Comparison of ENCODE assay signal across 16 cellular contexts in genomic region chr14:89420502-89420901, GRCh38. TPM values are rescaled to one million over a fixed set of nuclear protein-coding genes. Genes with fewer than 3 reads are reported as not detected.
A peak's percentile ranks its signal among the peaks of the same experiment; 100 is the strongest.
DNase-seq lines count a peak whose midpoint lies in the region; TF ChIP-seq lines count a peak whose summit lies in the region.
"Had no signal": no experiment of that assay in that cellular context is flagged by ENCODE, and none has a peak within 500 bp of the region (broad histone marks: within the 10 kb centered on the region; RNA-seq: fewer than 3 reads in every experiment).

No MANE protein-coding gene starts in this region.

- intact Hi-C loops in CD14-positive monocyte (cut with micrococcal nuclease): no loop called here

- H3K4me3 Mint-ChIP-seq in CD14-positive monocyte (no peak overlapping the region), glutamatergic neuron (ENCODE audit: unreplicated experiment) (peak overlapping the region; percentile 30)
- H3K4me3 Mint-ChIP-seq: activated naive CD8-positive, alpha-beta T cell treated with anti-CD3 and anti-CD28 coated beads, Interleukin-2, amount 50 U/mL, for 24 hours had no signal

- H3K9me3 Mint-ChIP-seq in CD14-positive monocyte (no peaks in the 10 kb centered on the region), glutamatergic neuron (ENCODE audit: unreplicated experiment) (peaks cover 14% of the 10 kb centered on the region)
- H3K9me3 Mint-ChIP-seq: activated naive CD8-positive, alpha-beta T cell treated with anti-CD3 and anti-CD28 coated beads, Interleukin-2, amount 50 U/mL, for 24 hours had no signal

- H3K36me3 Mint-ChIP-seq in CD14-positive monocyte: peaks cover 17 to 21% of the 10 kb centered on the region in 2 donors
- H3K36me3 Mint-ChIP-seq in glutamatergic neuron (ENCODE audit: unreplicated experiment): no peaks in the 10 kb centered on the region

- H3K4me1 Mint-ChIP-seq in CD14-positive monocyte (peaks cover 39% of the 10 kb centered on the region), glutamatergic neuron (ENCODE audit: low read depth, unreplicated experiment) (peaks cover 21% of the 10 kb centered on the region)

- H3K27ac Mint-ChIP-seq in CD14-positive monocyte: peak overlapping the region in 4 of 7 donors; percentile 10 to 91 (median 54)
- H3K27ac Mint-ChIP-seq in glutamatergic neuron (ENCODE audit: unreplicated experiment): no peak overlapping the region
- H3K27ac Mint-ChIP-seq: activated naive CD8-positive, alpha-beta T cell treated with anti-CD3 and anti-CD28 coated beads, Interleukin-2, amount 50 U/mL, for 24 hours had no signal

- H3K27me3 Mint-ChIP-seq in CD14-positive monocyte (ENCODE audit: low read depth in 3 of 3) (peaks cover 0 to 2% (median 0%) of the 10 kb centered on the region in 3 donors), glutamatergic neuron (ENCODE audit: unreplicated experiment) (peaks cover 10% of the 10 kb centered on the region)
- H3K27me3 Mint-ChIP-seq: activated naive CD8-positive, alpha-beta T cell treated with anti-CD3 and anti-CD28 coated beads, Interleukin-2, amount 50 U/mL, for 24 hours had no signal

- DNase-seq in CD14-positive monocyte (ENCODE audit: low spot score): no peak
- peak; percentile 46 for DNase-seq in COR-L47 (lab: John Stamatoyannopoulos, UW)
- DNase-seq in NCI-H345 treated with DMSO at 0.1 percent for 48 hours (lab: John Stamatoyannopoulos, UW; ENCODE audit: unreplicated experiment): peak; percentile 92
- DNase-seq in glutamatergic neuron: no peak
- no peak for DNase-seq in stimulated activated CD4-positive, alpha-beta T cell treated with anti-CD3 and anti-CD28 coated beads, Interleukin-12 subunit alpha, Interleukin-12 subunit beta, amount 100 ng/mL, for 4 hours
- no peak for DNase-seq in AG08395 (ENCODE audit: low spot score)
- no peak for DNase-seq in activated CD8-positive, alpha-beta memory T cell treated with anti-CD3 and anti-CD28 coated beads for 24 hours
- DNase-seq in hepatic stellate cell (ENCODE audit: low spot score): no peak
- DNase-seq: activated CD4-positive, alpha-beta T cell treated with anti-CD3 and anti-CD28 coated beads, Interleukin-2, amount 50 U/mL, for 4 hours; activated naive CD8-positive, alpha-beta T cell treated with anti-CD3 and anti-CD28 coated beads, Interleukin-2, amount 50 U/mL, for 24 hours; activated T-cell treated with anti-CD3 and anti-CD28 coated beads, Interleukin-2, amount 50 U/mL, for 48 hours; HCEC 1CT; lower lobe of right lung; NCI-H1694; NCI-H526; SK-N-SH had no signal

- TF ChIP-seq CTCF in CD14-positive monocyte (IDR thresholded peaks at IDR 0.05) (no peak), glutamatergic neuron (IDR thresholded peaks at IDR 0.05; ENCODE audit: partially characterized antibody, unreplicated experiment) (no peak)

RNA-seq across cellular contexts. Expression of gene FOXN3, which starts 3.5 kb away (rescaled TPM):
- polyA plus RNA-seq in CD14-positive monocyte: 10 to 100 TPM; 38.7 to 42.0 TPM
- total RNA-seq in glutamatergic neuron (ENCODE audit: unreplicated experiment): 139 TPM

Comparison
In these comparisons a context has a peak if more than half of its experiments do, and no peak if none do; other contexts are left out.
1. DNase-seq: peak in COR-L47 (single experiment) and NCI-H345 treated with DMSO at 0.1 percent for 48 hours (single experiment); none in CD14-positive monocyte (single experiment), glutamatergic neuron (single experiment), stimulated activated CD4-positive, alpha-beta T cell treated with anti-CD3 and anti-CD28 coated beads, Interleukin-12 subunit alpha, Interleukin-12 subunit beta, amount 100 ng/mL, for 4 hours (single experiment), AG08395 (single experiment), activated CD8-positive, alpha-beta memory T cell treated with anti-CD3 and anti-CD28 coated beads for 24 hours (single experiment) and hepatic stellate cell (single experiment).